13 cellular contexts compared by ENCODE assay signal in genomic region chr20:39429716-39430115, GRCh38.
DNase-seq lines count a peak whose midpoint lies in the region; TF ChIP-seq lines count a peak whose summit lies in the region.
"Had no signal": no experiment of that assay in that cellular context is flagged by ENCODE, and none has a peak within 500 bp of the region (broad histone marks: within the 10 kb centered on the region; RNA-seq: fewer than 3 reads in every experiment).

No MANE protein-coding gene starts in this region.

- in situ Hi-C loops in Caki2 (cut with HindIII; ENCODE audit: low pct_unique_long_range_greater_than_20kb, low sequenced_read_pairs), result no loop called here

- peak; percentile 75 for TF ChIP-seq CTCF in VCaP (conservative IDR thresholded peaks at IDR 0.05)

- no peak overlapping the region for H3K27ac ChIP-seq in VCaP

- DNase-seq in Caki2 (ENCODE audit: low read depth) (peak; percentile 41), HT1080 (ENCODE audit: low read depth) (peak; percentile 9), left kidney (ENCODE audit: low read depth, low spot score) (peak; percentile 69), GM03348 (ENCODE audit: low spot score) (no peak), NCI-H1048 (lab: John Stamatoyannopoulos, UW) (no peak), SIG-M5 treated with dmso at 0.1 percent for 504 hours (lab: John Stamatoyannopoulos, UW; ENCODE audit: unreplicated experiment) (no peak)
- no peak for DNase-seq in stimulated activated CD4-positive, alpha-beta T cell treated with anti-CD3 and anti-CD28 coated beads, Interleukin-15, amount 100 ng/mL, for 24 hours
- DNase-seq: activated CD4-positive, CD25-positive, alpha-beta regulatory T cell treated with anti-CD3 and anti-CD28 coated beads, Interleukin-2, amount 50 U/mL, for 72 hours; effector CD8-positive, alpha-beta T cell; GDM1; left cardiac atrium; NCI-H774 had no signal

Comparison
In these comparisons a context has a peak if more than half of its experiments do, and no peak if none do; other contexts are left out.
1. DNase-seq: peak in Caki2 (single experiment), HT1080 (single experiment) and left kidney (single experiment); none in GM03348 (single experiment), stimulated activated CD4-positive, alpha-beta T cell treated with anti-CD3 and anti-CD28 coated beads, Interleukin-15, amount 100 ng/mL, for 24 hours (single experiment), NCI-H1048 (single experiment) and SIG-M5 treated with dmso at 0.1 percent for 504 hours (single experiment).